Comparison of ENCODE assay signal across 8 cellular contexts in genomic region chr3:190862209-190863118, GRCh38. TPM values are rescaled to one million over a fixed set of nuclear protein-coding genes. Genes with fewer than 3 reads are reported as not detected.
DNase-seq lines count a peak whose midpoint lies in the region; TF ChIP-seq lines count a peak whose summit lies in the region.

A gene with protein sequence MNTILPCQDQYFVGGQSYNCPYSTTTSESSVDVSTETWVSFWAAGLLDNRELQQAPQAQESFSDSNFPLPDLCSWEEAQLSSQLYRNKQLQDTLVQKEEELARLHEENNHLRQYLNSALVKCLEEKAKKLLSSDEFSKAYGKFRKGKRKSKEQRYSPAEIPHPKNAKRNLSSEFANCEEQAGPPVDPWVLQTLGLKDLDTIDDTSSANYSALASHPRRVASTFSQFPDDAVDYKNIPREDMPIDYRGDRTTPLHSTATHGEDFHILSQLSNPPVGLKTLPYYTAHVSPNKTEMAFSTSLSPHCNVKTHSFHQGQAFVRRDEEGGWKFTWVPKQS (minus strand): TSS chr3:190862694. CDS start chr3:190862615, 79 bp downstream.

- no peaks in the 10 kb centered on the region for H3K36me3 ChIP-seq in esophagus muscularis mucosa

- H3K9me3 ChIP-seq in esophagus muscularis mucosa, result no peaks in the 10 kb centered on the region
- H3K9me3 ChIP-seq in mononuclear cell (ENCODE audit: low read depth, low read length), result no peaks in the 10 kb centered on the region

- no peak for TF ChIP-seq EP300 in esophagus muscularis mucosa (IDR thresholded peaks at IDR 0.05)

- TF ChIP-seq CTCF in GM12865 (IDR thresholded peaks at IDR 0.05; ENCODE audit: insufficient read depth, low read depth, low read length, missing control alignments) (no peak), esophagus muscularis mucosa (IDR thresholded peaks at IDR 0.05) (no peak)

- H3K27ac ChIP-seq in esophagus muscularis mucosa (replicated peaks in 1 of 4), result peak within 1 kb of the TSS; percentile 81 to 91 (median 88)

- 9% methylated on average over 18 of the region's 58 CpGs for WGBS in esophagus muscularis mucosa

- no peak for TF ChIP-seq POLR2A in esophagus muscularis mucosa (IDR thresholded peaks at IDR 0.05; ENCODE audit: low read depth)

- H3K4me3 ChIP-seq in GM12865 (ENCODE audit: low read depth, low read length) (no peak within 1 kb of the TSS; the same call in 1 of the 2 replicates), esophagus muscularis mucosa (peak within 1 kb of the TSS; percentile 73 to 77 (median 74)), mononuclear cell (ENCODE audit: low read length) (peak within 1 kb of the TSS; percentile 9)

- intact Hi-C loops in esophagus muscularis mucosa (cut with DNase I), result no loop called here

- H3K27me3 ChIP-seq in esophagus muscularis mucosa (no peaks in the 10 kb centered on the region), mononuclear cell (ENCODE audit: insufficient read depth, low read length) (peaks cover 52% of the 10 kb centered on the region)

- DNase-seq in GM12865 (ENCODE audit: low read depth) (peak; percentile 45), GOT3 (lab: John Stamatoyannopoulos, UW) (peak; percentile 43), LHCN-M2 (ENCODE audit: low read depth) (peak; percentile 64), esophagus muscularis mucosa (ENCODE audit: extremely low spot score) (peak; percentile 93), T-helper 9 cell (no peak)
- DNase-seq in activated CD8-positive, alpha-beta memory T cell treated with anti-CD3 and anti-CD28 coated beads for 24 hours, result peak; percentile 63
- peak; percentile 4 for DNase-seq in stimulated activated naive CD4-positive, alpha-beta T cell treated with Interleukin-2 at 50 U/mL for 16 hours (lab: John Stamatoyannopoulos, UW)

- H3K4me1 ChIP-seq in esophagus muscularis mucosa, result peaks cover 5 to 21% (median 10%) of the 10 kb centered on the region in 4 donors
- H3K4me1 ChIP-seq in mononuclear cell (ENCODE audit: insufficient read depth, low read length), result peaks cover 7% of the 10 kb centered on the region

RNA-seq across cellular contexts. Expression of the gene that starts here (rescaled TPM):
- total RNA-seq in LHCN-M2 (2014; rRNA removed), result 0.75 TPM in 1 of 2 replicates, not detected in the other
- polyA plus RNA-seq in LHCN-M2 (2012), result not detected
- total RNA-seq in esophagus muscularis mucosa, result not detected
- not detected for total RNA-seq in mononuclear cell

Comparison
In these comparisons a context has a peak if more than half of its experiments do, and no peak if none do; other contexts are left out.
1. Peak in DNase-seq in LHCN-M2; RNA of the gene not detected or under 1 TPM.
2. Peak in DNase-seq, H3K4me3 ChIP-seq and H3K27ac ChIP-seq in esophagus muscularis mucosa; RNA of the gene not detected or under 1 TPM.